25 cellular contexts compared by ENCODE assay signal in the genomic region with DNA sequence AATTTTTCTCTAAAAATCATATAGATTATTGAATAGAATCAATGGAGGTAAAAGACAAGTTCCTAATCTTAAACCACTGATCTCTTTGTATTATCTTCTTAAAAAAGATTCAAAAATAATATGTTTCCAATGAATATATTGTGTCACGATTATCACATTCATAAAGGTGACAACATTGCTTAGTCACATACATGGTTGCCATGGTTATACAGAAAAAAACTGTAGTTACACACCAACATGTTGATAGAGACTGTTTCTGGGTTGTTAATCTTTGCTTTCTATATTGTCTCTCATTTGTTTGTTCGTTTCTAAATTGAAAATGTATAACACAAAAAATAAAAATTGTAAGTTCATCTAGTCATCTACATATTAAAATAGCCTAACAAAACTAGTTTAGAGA.
"Had no signal": no experiment of that assay in that cellular context is flagged by ENCODE, and none has a peak within 500 bp of the region (broad histone marks: within the 10 kb centered on the region; RNA-seq: fewer than 3 reads in every experiment).

No MANE protein-coding gene starts in this region.

- DNase-seq: activated CD4-positive, alpha-beta memory T cell treated with anti-CD3 and anti-CD28 coated beads for 36 hours; activated CD4-positive, alpha-beta T cell treated with anti-CD3 and anti-CD28 coated beads, Interleukin-2, amount 10 ng/mL, durations not matched to agents 7 days and 5 days; activated CD4-positive, CD25-positive, alpha-beta regulatory T cell; activated CD8-positive, alpha-beta memory T cell treated with anti-CD3 and anti-CD28 coated beads for 24 hours; activated gamma-delta T cell; activated naive CD4-positive, alpha-beta T cell treated with anti-CD3 and anti-CD28 coated beads for 36 hours; activated T-cell treated with anti-CD3 and anti-CD28 coated beads for 4 hours; activated T-cell treated with anti-CD3 and anti-CD28 coated beads, Interleukin-2, amount 50 U/mL, for 48 hours; amygdala; NCI-H1092; NCI-H2029; NCI-H510A treated with DMSO at 0.1 percent for 48 hours; NCI-H69; NK-92 treated with Interleukin-12 subunit alpha and Interleukin-12 subunit beta, amount 100 ng/mL, for 24 hours; PC-3; RPMI8226; T-cell; T-helper 2 cell; T1000 had no signal

- H3K4me3 ChIP-seq: SK-N-MC had no signal

- H3K27ac ChIP-seq: SK-N-MC, VCaP had no signal

- FAIRE-seq: astrocyte, TTC549 had no signal

- ATAC-seq: activated T-helper 17 cell treated with anti-CD3 and anti-CD28 coated beads, Interleukin-2, amount 50 U/mL, for 72 hours; PC-3; Right ventricle myocardium inferior; T-cell had no signal
